Comparison of ENCODE assay signal across 1 cellular context in genomic region chr7:53940483-53940882, GRCh38.
TF ChIP-seq lines count a peak whose summit lies in the region.

No MANE protein-coding gene starts in this region.

TF ChIP-seq in HepG2, 621 proteins besides CTCF, POLR2A, EP300 and RAD21 (continued from another document):
- TF ChIP-seq NFAT5 (CRISPR knock-in tag; IDR thresholded peaks at IDR 0.05) (no peak), ZNF264 (CRISPR knock-in tag; IDR thresholded peaks at IDR 0.05) (no peak)
